Comparison of ENCODE assay signal across 8 cellular contexts in genomic region chr12:53493610-53494391, GRCh38. TPM values are rescaled to one million over a fixed set of nuclear protein-coding genes. Genes with fewer than 3 reads are reported as not detected.
DNase-seq lines count a peak whose midpoint lies in the region; ATAC-seq and TF ChIP-seq lines count a peak whose summit lies in the region.

No MANE protein-coding gene starts in this region.

- CTCF ChIA-PET in IMR-90 (lab: Yijun Ruan, JAX) = no interaction called here

- peaks cover 33 to 82% of the 10 kb centered on the region in 2 experiments for H3K79me1 ChIP-seq in IMR-90 (ENCODE audit: low read depth in 1 of 2, low read length in 2 of 2)

- 0 out of 2 replicates have a peak overlapping the region, but pooled peaks have one; percentile 34 for H4K91ac ChIP-seq in IMR-90 (ENCODE audit: insufficient read depth, low read depth, low read length)

- no peaks in the 10 kb centered on the region for H3K36me3 ChIP-seq in BE2C
- peaks cover 5% of the 10 kb centered on the region; the same call in 1 of the 2 replicates for H3K36me3 ChIP-seq in IMR-90 (ENCODE audit: control insufficient read depth, insufficient read depth, low read length)
- H3K36me3 ChIP-seq in muscle layer of duodenum (ENCODE audit: control insufficient read depth in 1 of 2, insufficient read depth in 2 of 2, low read length in 2 of 2) = no peaks in the 10 kb centered on the region

- peak overlapping the region; percentile 88 for H2AK5ac ChIP-seq in IMR-90 (ENCODE audit: low read depth, low read length)

- H3K4me3 ChIP-seq in BE2C (ENCODE audit: low read depth, low read length) (peak overlapping the region; percentile 62), IMR-90 (ENCODE audit: insufficient read depth, low read depth, low read length) (peak overlapping the region; percentile 51), muscle layer of duodenum (ENCODE audit: low read depth in 1 of 2, low read length in 2 of 2) (peak overlapping the region; percentile 78 to 81)

- intact Hi-C loops in IMR-90 (cut with micrococcal nuclease) = no loop called here

- TF ChIP-seq RAD21 in IMR-90 (IDR thresholded peaks at IDR 0.05; ENCODE audit: low read length) = no peak

- peak overlapping the region; percentile 75 for H3K14ac ChIP-seq in IMR-90 (replicated peaks; ENCODE audit: low read depth, low read length)

- ATAC-seq in IMR-90 (ENCODE audit: low read depth) = no peak
- no peak for ATAC-seq in GM21825 (IDR thresholded peaks at IDR 0.05; ENCODE audit: unreplicated experiment)
- no peak for ATAC-seq in HG03469 (IDR thresholded peaks at IDR 0.05; ENCODE audit: unreplicated experiment)
- ATAC-seq in left lobe of liver = no peak

- H3K4ac ChIP-seq in IMR-90 (ENCODE audit: low read depth, low read length) = peak overlapping the region; percentile 83

- POLR2A ChIA-PET in IMR-90 (lab: Charles Lee; ENCODE audit: unreplicated experiment) = interaction anchor here (0.6 to 0.7 kb wide), 2 partner anchors 92 to 166 kb away, joined by 3 read pairs; no protein-coding TSS in a partner anchor

- no peak for TF ChIP-seq POLR2A in IMR-90 (IDR thresholded peaks at IDR 0.05; ENCODE audit: low read depth, low read length)

- peak overlapping the region; percentile 35; the same call in 1 of the 2 replicates for H2BK120ac ChIP-seq in IMR-90 (ENCODE audit: low read depth, low read length)

- H3K4me1 ChIP-seq in BE2C = peaks cover 13% of the 10 kb centered on the region
- H3K4me1 ChIP-seq in IMR-90 (ENCODE audit: control insufficient read depth, insufficient read depth, low read length) = peaks cover 24% of the 10 kb centered on the region
- peaks cover 14 to 32% of the 10 kb centered on the region in 2 donors for H3K4me1 ChIP-seq in muscle layer of duodenum (ENCODE audit: control insufficient read depth in 1 of 2, insufficient read depth in 2 of 2, low read length in 2 of 2)

- no CpG with 5 or more reads among the region's 11 CpGs for WGBS in IMR-90 (ENCODE audit: extremely low coverage in 2 of 2, insufficient read length in 1 of 2), 2 experiments

- in situ Hi-C loops in IMR-90 (cut with MboI; ENCODE audit: low sequenced_read_pairs) = no loop called here

- peak overlapping the region; percentile 35 for H3K56ac ChIP-seq in IMR-90 (ENCODE audit: extremely low read depth, insufficient read depth, low read length)

- no peaks in the 10 kb centered on the region for H3K27me3 ChIP-seq in BE2C
- no peaks in the 10 kb centered on the region for H3K27me3 ChIP-seq in IMR-90 (ENCODE audit: control insufficient read depth, insufficient read depth, low read length)
- H3K27me3 ChIP-seq in muscle layer of duodenum (ENCODE audit: low read depth, low read length) = no peaks in the 10 kb centered on the region

- H2BK5ac ChIP-seq in IMR-90 (ENCODE audit: low read depth, low read length, poor library complexity, severe bottlenecking) = no peak overlapping the region

- H3K9ac ChIP-seq in IMR-90 (ENCODE audit: low read depth, low read length) = peak overlapping the region; percentile 52

- H2AK9ac ChIP-seq in IMR-90 (replicated peaks; ENCODE audit: low read depth, low read length, poor library complexity) = peak overlapping the region; percentile 31

- BruUV-seq in IMR-90 (replicated peaks; lab: Mats Ljungman, UMichigan) = no TSS peak

- dilution Hi-C loops in IMR-90 (cut with HindIII; ENCODE audit: low sequenced_read_pairs, unreplicated experiment) = no loop called here

- peaks cover 53% of the 10 kb centered on the region for H3K9me1 ChIP-seq in IMR-90 (ENCODE audit: insufficient read depth, low read length)

- H3K27ac ChIP-seq in IMR-90 (ENCODE audit: insufficient read depth, low read length) (peak overlapping the region; percentile 46; the same call in 1 of the 2 replicates), caudate nucleus (ENCODE audit: low read depth, low read length) (peak overlapping the region; percentile 98), muscle layer of duodenum (ENCODE audit: low read length) (peak overlapping the region; percentile 77)

- H2BK15ac ChIP-seq in IMR-90 (ENCODE audit: low read depth, low read length) = peak overlapping the region; percentile 88; the same call in 2 of the 3 replicates

- DNase-seq in BE2C = no peak
- no peak for DNase-seq in IMR-90
- DNase-seq in caudate nucleus (lab: John Stamatoyannopoulos, UW) = peak in 6 of 61 donors; percentile 35 to 56 (median 47)
- DNase-seq in activated effector memory CD4-positive, alpha-beta T cell treated with Interleukin-2 at 50 U/mL for 16 hours = no peak
- DNase-seq in left lobe of liver (ENCODE audit: low spot score) = no peak

- peak overlapping the region; percentile 86 for H3K4me2 ChIP-seq in IMR-90 (ENCODE audit: low read depth, low read length)

- no peaks in the 10 kb centered on the region for H3K9me3 ChIP-seq in BE2C
- H3K9me3 ChIP-seq in IMR-90 (ENCODE audit: control insufficient read depth, insufficient read depth, low read length) = no peaks in the 10 kb centered on the region
- H3K9me3 ChIP-seq in muscle layer of duodenum (ENCODE audit: control insufficient read depth in 1 of 2, low read length in 2 of 2) = no peaks in the 10 kb centered on the region

- peak overlapping the region; percentile 77; the same call in 1 of the 2 replicates for H3K23ac ChIP-seq in IMR-90 (ENCODE audit: low read depth, low read length)

- peak overlapping the region; percentile 95 for H2AFZ ChIP-seq in IMR-90 (replicated peaks; ENCODE audit: low read length, poor library complexity)

- peaks cover 12% of the 10 kb centered on the region for H4K20me1 ChIP-seq in IMR-90 (ENCODE audit: insufficient read depth, low read length)

- TF ChIP-seq CTCF in BE2C (IDR thresholded peaks at IDR 0.05; ENCODE audit: low read depth, low read length) = no peak; the same call in 1 of the 2 replicates
- TF ChIP-seq CTCF in IMR-90 (conservative IDR thresholded peaks at IDR 0.05; ENCODE audit: low read depth, low read length) = no peak

- peak overlapping the region; percentile 89 to 96 for H4K8ac ChIP-seq in IMR-90 (ENCODE audit: low read depth in 2 of 2, low read length in 2 of 2)

- H3K18ac ChIP-seq in IMR-90 (ENCODE audit: low read depth, low read length) = peak overlapping the region; percentile 30; the same call in 1 of the 2 replicates

- no peak overlapping the region; the same call in 1 of the 2 replicates for H2BK20ac ChIP-seq in IMR-90 (ENCODE audit: low read depth, low read length)

- H4K5ac ChIP-seq in IMR-90 (ENCODE audit: low read depth, low read length) = peak overlapping the region; percentile 92

TF ChIP-seq in IMR-90, 13 proteins besides CTCF, POLR2A, EP300 and RAD21 (continues in another document):
- TF ChIP-seq MAFK (IDR thresholded peaks at IDR 0.05; ENCODE audit: low read depth, low read length) (no peak), RCOR1 (IDR thresholded peaks at IDR 0.05; ENCODE audit: insufficient replicate concordance, low read length) (no peak), RFX5 (IDR thresholded peaks at IDR 0.05; ENCODE audit: low read depth, low read length) (no peak), CEBPB (IDR thresholded peaks at IDR 0.05; ENCODE audit: low read depth, low read length) (no peak), MXI1 (IDR thresholded peaks at IDR 0.05; ENCODE audit: borderline replicate concordance, low read depth, low read length) (no peak), NFE2L2 (IDR thresholded peaks at IDR 0.05; ENCODE audit: low read depth, low read length) (no peak), SMC3 (IDR thresholded peaks at IDR 0.05; ENCODE audit: low read depth, low read length) (no peak), FOS (IDR thresholded peaks at IDR 0.05; ENCODE audit: low read depth, low read length) (no peak), ELK1 (IDR thresholded peaks at IDR 0.05; ENCODE audit: borderline replicate concordance, low read depth, low read length) (no peak), MAZ (IDR thresholded peaks at IDR 0.05; ENCODE audit: borderline replicate concordance, low read depth, low read length) (no peak)

RNA-seq across cellular contexts. Expression of gene MAP3K12, which starts 5.5 kb away (rescaled TPM):
- 61.5 TPM for polyA plus RNA-seq in BE2C (2012; ENCODE audit: insufficient read depth, insufficient read length, low read depth)
- 20.6 and 29.0 TPM in 2 replicates for total RNA-seq in IMR-90 (2012; rRNA removed)
- 48.6 and 52.5 TPM in 2 replicates for polyA plus RNA-seq in IMR-90 (2012; rRNA removed)
- polyA plus RNA-seq in IMR-90 (2012; cell fraction: cytosol; rRNA removed) = 18.8 and 22.6 TPM in 2 replicates
- 284 and 449 TPM in 2 replicates for polyA plus RNA-seq in IMR-90 (2012; cell fraction: nucleus; rRNA removed; ENCODE audit: low replicate concordance)
- total RNA-seq in left lobe of liver = 1.4 TPM

RNA-seq across cellular contexts. Expression of gene TARBP2, which starts 7.3 kb away (rescaled TPM):
- 188 TPM for polyA plus RNA-seq in BE2C (2012; ENCODE audit: insufficient read depth, insufficient read length, low read depth)
- total RNA-seq in IMR-90 (2012; rRNA removed) (27.4 and 27.8 TPM in 2 replicates), left lobe of liver (22.3 TPM)
- 46.1 and 49.6 TPM in 2 replicates for polyA plus RNA-seq in IMR-90 (2012; rRNA removed)
- polyA plus RNA-seq in IMR-90 (2012; cell fraction: cytosol; rRNA removed) = 31.9 and 38.5 TPM in 2 replicates
- 128 and 140 TPM in 2 replicates for polyA plus RNA-seq in IMR-90 (2012; cell fraction: nucleus; rRNA removed; ENCODE audit: low replicate concordance)

RNA-seq across cellular contexts. Expression of gene NPFF, which starts 13.5 kb away (rescaled TPM):
- 4.2 TPM for polyA plus RNA-seq in BE2C (2012; ENCODE audit: insufficient read depth, insufficient read length, low read depth)
- total RNA-seq in IMR-90 (2012; rRNA removed) (not detected in 2 replicates), left lobe of liver (not detected)
- not detected in 2 replicates for polyA plus RNA-seq in IMR-90 (2012; rRNA removed)
- not detected in 2 replicates for polyA plus RNA-seq in IMR-90 (2012; cell fraction: cytosol; rRNA removed)
- 0.87 TPM in 1 of 2 replicates, not detected in the other for polyA plus RNA-seq in IMR-90 (2012; cell fraction: nucleus; rRNA removed; ENCODE audit: low replicate concordance)

RNA-seq across cellular contexts. Expression of gene PCBP2, which starts 41.9 kb away (rescaled TPM):
- polyA plus RNA-seq in BE2C (2012; ENCODE audit: insufficient read depth, insufficient read length, low read depth) = 985 TPM
- 190 and 198 TPM in 2 replicates for total RNA-seq in IMR-90 (2012; rRNA removed)
- 409 and 586 TPM in 2 replicates for polyA plus RNA-seq in IMR-90 (2012; rRNA removed)
- polyA plus RNA-seq in IMR-90 (2012; cell fraction: cytosol; rRNA removed) = 248 and 496 TPM in 2 replicates
- 390 and 761 TPM in 2 replicates for polyA plus RNA-seq in IMR-90 (2012; cell fraction: nucleus; rRNA removed; ENCODE audit: low replicate concordance)
- total RNA-seq in left lobe of liver = 338 TPM

RNA-seq across cellular contexts. Expression of gene PRR13, which starts 52.3 kb away (rescaled TPM):
- 99.5 TPM for polyA plus RNA-seq in BE2C (2012; ENCODE audit: insufficient read depth, insufficient read length, low read depth)
- 25.5 and 31.4 TPM in 2 replicates for total RNA-seq in IMR-90 (2012; rRNA removed)
- 95.7 and 114 TPM in 2 replicates for polyA plus RNA-seq in IMR-90 (2012; rRNA removed)
- polyA plus RNA-seq in IMR-90 (2012; cell fraction: cytosol; rRNA removed) = 64.4 and 67.7 TPM in 2 replicates
- 27.8 and 46.6 TPM in 2 replicates for polyA plus RNA-seq in IMR-90 (2012; cell fraction: nucleus; rRNA removed; ENCODE audit: low replicate concordance)
- total RNA-seq in left lobe of liver = 69.9 TPM

Comparison
In these comparisons a context has a peak if more than half of its experiments do, and no peak if none do; other contexts are left out.
1. H3K27ac ChIP-seq: peak in every context shown above with its lines; median percentile 98 in caudate nucleus; 77 in muscle layer of duodenum; 46 in IMR-90.